In genomic region chr6:54291146-54291545, GRCh38 we compare ENCODE assay signal across 8 cellular contexts. TPM values are rescaled to one million over a fixed set of nuclear protein-coding genes. Genes with fewer than 3 reads are reported as not detected.
A peak's percentile ranks its signal among the peaks of the same experiment; 100 is the strongest.
DNase-seq lines count a peak whose midpoint lies in the region; ATAC-seq and TF ChIP-seq lines count a peak whose summit lies in the region.

No MANE protein-coding gene starts in this region.

- POLR2A ChIA-PET in activated B cell treated with CpG ODN at 0.5 μM for 24 hours (lab: Charles Lee), result no interaction called here

- no peaks in the 10 kb centered on the region for H3K4me1 ChIP-seq in smooth muscle cell (ENCODE audit: low read depth)

- H3K27me3 ChIP-seq in smooth muscle cell (ENCODE audit: low read depth), result no peaks in the 10 kb centered on the region

- peak; percentile 70 for ATAC-seq in HG03064 (IDR thresholded peaks at IDR 0.05; ENCODE audit: low read depth, unreplicated experiment)
- ATAC-seq in activated B cell treated with CpG ODN at 0.5 μM for 24 hours (ENCODE audit: low read depth), result peak; percentile 54

- 65% methylated on average over 2 of the region's 2 CpGs for WGBS in smooth muscle cell (ENCODE audit: low lambda C conversion rate)

- no peaks in the 10 kb centered on the region for H3K9me3 ChIP-seq in smooth muscle cell (replicated peaks; ENCODE audit: low read depth)

- peak overlapping the region; percentile 25 for H3K4me3 Mint-ChIP-seq in activated B cell treated with CpG ODN at 0.5 μM for 24 hours

- H3K27ac Mint-ChIP-seq in activated B cell treated with CpG ODN at 0.5 μM for 24 hours, result peak overlapping the region; percentile 64

- H3K79me2 ChIP-seq in smooth muscle cell (ENCODE audit: low read depth), result no peaks in the 10 kb centered on the region

- no peak overlapping the region for H3K9ac ChIP-seq in smooth muscle cell (ENCODE audit: low read depth)

- H2AFZ ChIP-seq in smooth muscle cell (ENCODE audit: low read depth), result peak overlapping the region; percentile 17

- intact Hi-C loops in activated B cell treated with CpG ODN at 0.5 μM for 24 hours (cut with micrococcal nuclease), result no loop called here

- H3K4me3 ChIP-seq in smooth muscle cell, result no peak overlapping the region

- peaks cover 18% of the 10 kb centered on the region for H3K4me1 Mint-ChIP-seq in activated B cell treated with CpG ODN at 0.5 μM for 24 hours

- no peaks in the 10 kb centered on the region for H3K36me3 Mint-ChIP-seq in activated B cell treated with CpG ODN at 0.5 μM for 24 hours (ENCODE audit: low read depth)

- CTCF ChIA-PET in activated B cell treated with CpG ODN at 0.5 μM for 24 hours (lab: Charles Lee), result no interaction called here

- peak overlapping the region; percentile 23 for H3K4me2 ChIP-seq in smooth muscle cell

- H4K20me1 ChIP-seq in smooth muscle cell (ENCODE audit: low read depth), result no peaks in the 10 kb centered on the region

- H3K36me3 ChIP-seq in smooth muscle cell (ENCODE audit: low read depth), result no peaks in the 10 kb centered on the region

- peak; percentile 5 for DNase-seq in SIG-M5 treated with dmso at 0.1 percent for 504 hours (lab: John Stamatoyannopoulos, UW; ENCODE audit: unreplicated experiment)
- DNase-seq in SIG-M5 (lab: John Stamatoyannopoulos, UW), result no peak
- DNase-seq in activated B cell treated with CpG ODN at 0.5 μM for 24 hours, result no peak
- no peak for DNase-seq in smooth muscle cell (lab: John Stamatoyannopoulos, UW; ENCODE audit: unreplicated experiment)
- DNase-seq in NCI-H524 treated with DMSO at 0.1 percent for 48 hours (lab: John Stamatoyannopoulos, UW), result no peak
- DNase-seq in cerebellar cortex (ENCODE audit: low spot score), result no peak
- DNase-seq in NCI-H2227 treated with DMSO at 0.1 percent for 48 hours (lab: John Stamatoyannopoulos, UW), result no peak

- H3K27ac ChIP-seq in smooth muscle cell (ENCODE audit: low read depth), result peak overlapping the region; percentile 54

- H3K27me3 Mint-ChIP-seq in activated B cell treated with CpG ODN at 0.5 μM for 24 hours, result no peaks in the 10 kb centered on the region

- H3K9me3 Mint-ChIP-seq in activated B cell treated with CpG ODN at 0.5 μM for 24 hours, result no peaks in the 10 kb centered on the region

- no peak for TF ChIP-seq CTCF in activated B cell treated with CpG ODN at 0.5 μM for 24 hours (IDR thresholded peaks at IDR 0.05)
- no peak for TF ChIP-seq CTCF in smooth muscle cell (IDR thresholded peaks at IDR 0.05; ENCODE audit: borderline replicate concordance, insufficient read depth, poor library complexity, severe bottlenecking)

- H3F3A ChIP-seq in smooth muscle cell (ENCODE audit: low read depth), result peaks cover 3% of the 10 kb centered on the region

RNA-seq across cellular contexts. Expression of gene TINAG, which starts 17.1 kb away (rescaled TPM):
- total RNA-seq in activated B cell treated with CpG ODN at 0.5 μM for 24 hours, result not detected in 2 replicates
- not detected in 2 replicates for total RNA-seq in smooth muscle cell
- not detected in 2 replicates for polyA plus RNA-seq in smooth muscle cell
